ENCODE assay signal across 1 cellular context in the genomic region with DNA sequence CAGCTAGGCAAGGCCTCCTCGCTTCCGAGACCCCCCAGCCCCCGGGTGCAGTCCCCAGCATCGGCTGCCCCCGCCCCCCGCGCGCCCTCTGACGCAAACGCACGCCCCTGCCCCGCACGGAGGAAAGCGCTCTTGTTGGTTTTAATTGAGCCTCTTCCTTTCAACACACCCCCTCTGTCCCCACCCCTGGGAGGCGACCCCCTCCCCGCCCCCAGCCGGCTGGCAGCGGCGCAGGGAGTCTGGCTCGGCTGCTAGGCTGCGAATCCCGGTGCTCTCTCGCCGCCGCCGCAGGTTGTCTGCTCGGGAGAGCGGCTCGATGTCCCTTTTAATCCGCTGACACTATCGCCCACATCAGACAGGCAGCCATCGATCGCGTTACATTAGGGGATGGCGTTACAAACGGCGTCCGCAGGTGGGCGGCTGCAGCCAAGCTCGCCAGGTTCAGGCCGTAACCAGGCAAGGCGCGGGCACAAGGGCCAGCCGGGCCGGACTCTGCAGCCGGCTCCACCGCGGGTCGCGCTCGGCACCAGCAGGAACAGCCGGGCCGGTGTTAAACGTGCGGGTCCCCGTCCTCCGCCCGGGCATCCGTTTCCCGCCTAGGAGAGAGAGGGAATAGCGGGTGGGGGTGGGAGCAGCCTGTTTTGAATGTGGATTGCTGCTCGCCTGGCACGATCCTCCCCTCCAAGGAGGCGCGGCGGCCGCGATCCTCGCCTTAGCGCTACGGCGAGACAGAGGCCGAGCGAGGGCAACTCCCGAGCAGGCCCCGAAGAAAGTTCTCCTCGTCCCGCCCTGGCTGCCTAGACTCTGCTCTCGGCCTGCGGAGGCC.
TF ChIP-seq lines count a peak whose summit lies in the region.

No MANE protein-coding gene starts in this region.

TF ChIP-seq in HepG2, 621 proteins besides CTCF, POLR2A, EP300 and RAD21 (continued from another document and continues in another):
- TF ChIP-seq, protein P1, sequence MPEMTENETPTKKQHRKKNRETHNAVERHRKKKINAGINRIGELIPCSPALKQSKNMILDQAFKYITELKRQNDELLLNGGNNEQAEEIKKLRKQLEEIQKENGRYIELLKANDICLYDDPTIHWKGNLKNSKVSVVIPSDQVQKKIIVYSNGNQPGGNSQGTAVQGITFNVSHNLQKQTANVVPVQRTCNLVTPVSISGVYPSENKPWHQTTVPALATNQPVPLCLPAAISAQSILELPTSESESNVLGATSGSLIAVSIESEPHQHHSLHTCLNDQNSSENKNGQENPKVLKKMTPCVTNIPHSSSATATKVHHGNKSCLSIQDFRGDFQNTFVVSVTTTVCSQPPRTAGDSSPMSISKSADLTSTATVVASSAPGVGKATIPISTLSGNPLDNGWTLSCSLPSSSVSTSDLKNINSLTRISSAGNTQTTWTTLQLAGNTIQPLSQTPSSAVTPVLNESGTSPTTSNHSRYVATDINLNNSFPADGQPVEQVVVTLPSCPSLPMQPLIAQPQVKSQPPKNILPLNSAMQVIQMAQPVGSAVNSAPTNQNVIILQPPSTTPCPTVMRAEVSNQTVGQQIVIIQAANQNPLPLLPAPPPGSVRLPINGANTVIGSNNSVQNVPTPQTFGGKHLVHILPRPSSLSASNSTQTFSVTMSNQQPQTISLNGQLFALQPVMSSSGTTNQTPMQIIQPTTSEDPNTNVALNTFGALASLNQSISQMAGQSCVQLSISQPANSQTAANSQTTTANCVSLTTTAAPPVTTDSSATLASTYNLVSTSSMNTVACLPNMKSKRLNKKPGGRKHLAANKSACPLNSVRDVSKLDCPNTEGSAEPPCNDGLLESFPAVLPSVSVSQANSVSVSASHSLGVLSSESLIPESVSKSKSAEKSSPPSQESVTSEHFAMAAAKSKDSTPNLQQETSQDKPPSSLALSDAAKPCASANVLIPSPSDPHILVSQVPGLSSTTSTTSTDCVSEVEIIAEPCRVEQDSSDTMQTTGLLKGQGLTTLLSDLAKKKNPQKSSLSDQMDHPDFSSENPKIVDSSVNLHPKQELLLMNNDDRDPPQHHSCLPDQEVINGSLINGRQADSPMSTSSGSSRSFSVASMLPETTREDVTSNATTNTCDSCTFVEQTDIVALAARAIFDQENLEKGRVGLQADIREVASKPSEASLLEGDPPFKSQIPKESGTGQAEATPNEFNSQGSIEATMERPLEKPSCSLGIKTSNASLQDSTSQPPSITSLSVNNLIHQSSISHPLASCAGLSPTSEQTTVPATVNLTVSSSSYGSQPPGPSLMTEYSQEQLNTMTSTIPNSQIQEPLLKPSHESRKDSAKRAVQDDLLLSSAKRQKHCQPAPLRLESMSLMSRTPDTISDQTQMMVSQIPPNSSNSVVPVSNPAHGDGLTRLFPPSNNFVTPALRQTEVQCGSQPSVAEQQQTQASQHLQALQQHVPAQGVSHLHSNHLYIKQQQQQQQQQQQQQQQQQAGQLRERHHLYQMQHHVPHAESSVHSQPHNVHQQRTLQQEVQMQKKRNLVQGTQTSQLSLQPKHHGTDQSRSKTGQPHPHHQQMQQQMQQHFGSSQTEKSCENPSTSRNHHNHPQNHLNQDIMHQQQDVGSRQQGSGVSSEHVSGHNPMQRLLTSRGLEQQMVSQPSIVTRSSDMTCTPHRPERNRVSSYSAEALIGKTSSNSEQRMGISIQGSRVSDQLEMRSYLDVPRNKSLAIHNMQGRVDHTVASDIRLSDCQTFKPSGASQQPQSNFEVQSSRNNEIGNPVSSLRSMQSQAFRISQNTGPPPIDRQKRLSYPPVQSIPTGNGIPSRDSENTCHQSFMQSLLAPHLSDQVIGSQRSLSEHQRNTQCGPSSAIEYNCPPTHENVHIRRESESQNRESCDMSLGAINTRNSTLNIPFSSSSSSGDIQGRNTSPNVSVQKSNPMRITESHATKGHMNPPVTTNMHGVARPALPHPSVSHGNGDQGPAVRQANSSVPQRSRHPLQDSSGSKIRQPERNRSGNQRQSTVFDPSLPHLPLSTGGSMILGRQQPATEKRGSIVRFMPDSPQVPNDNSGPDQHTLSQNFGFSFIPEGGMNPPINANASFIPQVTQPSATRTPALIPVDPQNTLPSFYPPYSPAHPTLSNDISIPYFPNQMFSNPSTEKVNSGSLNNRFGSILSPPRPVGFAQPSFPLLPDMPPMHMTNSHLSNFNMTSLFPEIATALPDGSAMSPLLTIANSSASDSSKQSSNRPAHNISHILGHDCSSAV (CRISPR knock-in tag; IDR thresholded peaks at IDR 0.05; ENCODE audit: borderline replicate concordance) = no peak
- TF ChIP-seq, protein P2, sequence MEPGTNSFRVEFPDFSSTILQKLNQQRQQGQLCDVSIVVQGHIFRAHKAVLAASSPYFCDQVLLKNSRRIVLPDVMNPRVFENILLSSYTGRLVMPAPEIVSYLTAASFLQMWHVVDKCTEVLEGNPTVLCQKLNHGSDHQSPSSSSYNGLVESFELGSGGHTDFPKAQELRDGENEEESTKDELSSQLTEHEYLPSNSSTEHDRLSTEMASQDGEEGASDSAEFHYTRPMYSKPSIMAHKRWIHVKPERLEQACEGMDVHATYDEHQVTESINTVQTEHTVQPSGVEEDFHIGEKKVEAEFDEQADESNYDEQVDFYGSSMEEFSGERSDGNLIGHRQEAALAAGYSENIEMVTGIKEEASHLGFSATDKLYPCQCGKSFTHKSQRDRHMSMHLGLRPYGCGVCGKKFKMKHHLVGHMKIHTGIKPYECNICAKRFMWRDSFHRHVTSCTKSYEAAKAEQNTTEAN (CRISPR knock-in tag; conservative IDR thresholded peaks at IDR 0.05) = 0 out of 2 replicates have a peak, but pooled peaks have one; percentile 14
- TF ChIP-seq ZNF713 (CRISPR knock-in tag; IDR thresholded peaks at IDR 0.05) = no peak
- TF ChIP-seq MAF1 (CRISPR knock-in tag; IDR thresholded peaks at IDR 0.05; ENCODE audit: borderline replicate concordance) = no peak
- no peak for TF ChIP-seq NFIB (CRISPR knock-in tag; IDR thresholded peaks at IDR 0.05; ENCODE audit: borderline replicate concordance)
- TF ChIP-seq FOXK1 (CRISPR knock-in tag; IDR thresholded peaks at IDR 0.05; ENCODE audit: borderline replicate concordance, low read depth) = no peak
- TF ChIP-seq ZBTB7A (CRISPR knock-in tag; IDR thresholded peaks at IDR 0.05) = no peak
- no peak for TF ChIP-seq RXRB (CRISPR knock-in tag; IDR thresholded peaks at IDR 0.05; ENCODE audit: borderline replicate concordance)
- TF ChIP-seq MTA3 (CRISPR knock-in tag; IDR thresholded peaks at IDR 0.05) = no peak
- no peak for TF ChIP-seq GATA4 (IDR thresholded peaks at IDR 0.05; ENCODE audit: borderline replicate concordance, low read depth)
- TF ChIP-seq NR1H2 (CRISPR knock-in tag; IDR thresholded peaks at IDR 0.05; ENCODE audit: borderline replicate concordance, low read depth) = no peak
- TF ChIP-seq, protein P3, sequence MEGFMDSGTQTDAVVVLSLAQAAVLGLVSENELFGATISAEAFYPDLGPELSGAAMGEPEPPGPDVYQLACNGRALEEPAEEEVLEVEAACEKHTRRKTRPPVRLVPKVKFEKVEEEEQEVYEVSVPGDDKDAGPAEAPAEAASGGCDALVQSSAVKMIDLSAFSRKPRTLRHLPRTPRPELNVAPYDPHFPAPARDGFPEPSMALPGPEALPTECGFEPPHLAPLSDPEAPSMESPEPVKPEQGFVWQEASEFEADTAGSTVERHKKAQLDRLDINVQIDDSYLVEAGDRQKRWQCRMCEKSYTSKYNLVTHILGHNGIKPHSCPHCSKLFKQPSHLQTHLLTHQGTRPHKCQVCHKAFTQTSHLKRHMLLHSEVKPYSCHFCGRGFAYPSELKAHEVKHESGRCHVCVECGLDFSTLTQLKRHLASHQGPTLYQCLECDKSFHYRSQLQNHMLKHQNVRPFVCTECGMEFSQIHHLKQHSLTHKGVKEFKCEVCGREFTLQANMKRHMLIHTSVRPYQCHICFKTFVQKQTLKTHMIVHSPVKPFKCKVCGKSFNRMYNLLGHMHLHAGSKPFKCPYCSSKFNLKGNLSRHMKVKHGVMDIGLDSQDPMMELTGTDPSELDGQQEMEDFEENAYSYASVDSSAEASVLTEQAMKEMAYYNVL (CRISPR knock-in tag; IDR thresholded peaks at IDR 0.05; ENCODE audit: borderline replicate concordance) = no peak
- TF ChIP-seq PLRG1 (conservative IDR thresholded peaks at IDR 0.05) = no peak
- TF ChIP-seq ZNF678 (CRISPR knock-in tag; IDR thresholded peaks at IDR 0.05) = no peak; the same call in 1 of the 2 replicates
- TF ChIP-seq, protein P4, sequence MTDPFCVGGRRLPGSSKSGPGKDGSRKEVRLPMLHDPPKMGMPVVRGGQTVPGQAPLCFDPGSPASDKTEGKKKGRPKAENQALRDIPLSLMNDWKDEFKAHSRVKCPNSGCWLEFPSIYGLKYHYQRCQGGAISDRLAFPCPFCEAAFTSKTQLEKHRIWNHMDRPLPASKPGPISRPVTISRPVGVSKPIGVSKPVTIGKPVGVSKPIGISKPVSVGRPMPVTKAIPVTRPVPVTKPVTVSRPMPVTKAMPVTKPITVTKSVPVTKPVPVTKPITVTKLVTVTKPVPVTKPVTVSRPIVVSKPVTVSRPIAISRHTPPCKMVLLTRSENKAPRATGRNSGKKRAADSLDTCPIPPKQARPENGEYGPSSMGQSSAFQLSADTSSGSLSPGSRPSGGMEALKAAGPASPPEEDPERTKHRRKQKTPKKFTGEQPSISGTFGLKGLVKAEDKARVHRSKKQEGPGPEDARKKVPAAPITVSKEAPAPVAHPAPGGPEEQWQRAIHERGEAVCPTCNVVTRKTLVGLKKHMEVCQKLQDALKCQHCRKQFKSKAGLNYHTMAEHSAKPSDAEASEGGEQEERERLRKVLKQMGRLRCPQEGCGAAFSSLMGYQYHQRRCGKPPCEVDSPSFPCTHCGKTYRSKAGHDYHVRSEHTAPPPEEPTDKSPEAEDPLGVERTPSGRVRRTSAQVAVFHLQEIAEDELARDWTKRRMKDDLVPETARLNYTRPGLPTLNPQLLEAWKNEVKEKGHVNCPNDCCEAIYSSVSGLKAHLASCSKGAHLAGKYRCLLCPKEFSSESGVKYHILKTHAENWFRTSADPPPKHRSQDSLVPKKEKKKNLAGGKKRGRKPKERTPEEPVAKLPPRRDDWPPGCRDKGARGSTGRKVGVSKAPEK (CRISPR knock-in tag; IDR thresholded peaks at IDR 0.05; ENCODE audit: borderline replicate concordance) = peak; percentile 95
- TF ChIP-seq HCFC1 (IDR thresholded peaks at IDR 0.05; ENCODE audit: low read depth, low read length) = no peak
- TF ChIP-seq, protein P5, sequence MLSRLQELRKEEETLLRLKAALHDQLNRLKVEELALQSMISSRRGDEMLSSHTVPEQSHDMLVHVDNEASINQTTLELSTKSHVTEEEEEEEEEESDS (CRISPR knock-in tag; IDR thresholded peaks at IDR 0.05; ENCODE audit: borderline replicate concordance) = no peak; the same call in 1 of the 2 replicates
- TF ChIP-seq, protein P6, sequence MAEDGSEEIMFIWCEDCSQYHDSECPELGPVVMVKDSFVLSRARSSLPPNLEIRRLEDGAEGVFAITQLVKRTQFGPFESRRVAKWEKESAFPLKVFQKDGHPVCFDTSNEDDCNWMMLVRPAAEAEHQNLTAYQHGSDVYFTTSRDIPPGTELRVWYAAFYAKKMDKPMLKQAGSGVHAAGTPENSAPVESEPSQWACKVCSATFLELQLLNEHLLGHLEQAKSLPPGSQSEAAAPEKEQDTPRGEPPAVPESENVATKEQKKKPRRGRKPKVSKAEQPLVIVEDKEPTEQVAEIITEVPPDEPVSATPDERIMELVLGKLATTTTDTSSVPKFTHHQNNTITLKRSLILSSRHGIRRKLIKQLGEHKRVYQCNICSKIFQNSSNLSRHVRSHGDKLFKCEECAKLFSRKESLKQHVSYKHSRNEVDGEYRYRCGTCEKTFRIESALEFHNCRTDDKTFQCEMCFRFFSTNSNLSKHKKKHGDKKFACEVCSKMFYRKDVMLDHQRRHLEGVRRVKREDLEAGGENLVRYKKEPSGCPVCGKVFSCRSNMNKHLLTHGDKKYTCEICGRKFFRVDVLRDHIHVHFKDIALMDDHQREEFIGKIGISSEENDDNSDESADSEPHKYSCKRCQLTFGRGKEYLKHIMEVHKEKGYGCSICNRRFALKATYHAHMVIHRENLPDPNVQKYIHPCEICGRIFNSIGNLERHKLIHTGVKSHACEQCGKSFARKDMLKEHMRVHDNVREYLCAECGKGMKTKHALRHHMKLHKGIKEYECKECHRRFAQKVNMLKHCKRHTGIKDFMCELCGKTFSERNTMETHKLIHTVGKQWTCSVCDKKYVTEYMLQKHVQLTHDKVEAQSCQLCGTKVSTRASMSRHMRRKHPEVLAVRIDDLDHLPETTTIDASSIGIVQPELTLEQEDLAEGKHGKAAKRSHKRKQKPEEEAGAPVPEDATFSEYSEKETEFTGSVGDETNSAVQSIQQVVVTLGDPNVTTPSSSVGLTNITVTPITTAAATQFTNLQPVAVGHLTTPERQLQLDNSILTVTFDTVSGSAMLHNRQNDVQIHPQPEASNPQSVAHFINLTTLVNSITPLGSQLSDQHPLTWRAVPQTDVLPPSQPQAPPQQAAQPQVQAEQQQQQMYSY (CRISPR knock-in tag; IDR thresholded peaks at IDR 0.05) = no peak
- TF ChIP-seq, protein P7, sequence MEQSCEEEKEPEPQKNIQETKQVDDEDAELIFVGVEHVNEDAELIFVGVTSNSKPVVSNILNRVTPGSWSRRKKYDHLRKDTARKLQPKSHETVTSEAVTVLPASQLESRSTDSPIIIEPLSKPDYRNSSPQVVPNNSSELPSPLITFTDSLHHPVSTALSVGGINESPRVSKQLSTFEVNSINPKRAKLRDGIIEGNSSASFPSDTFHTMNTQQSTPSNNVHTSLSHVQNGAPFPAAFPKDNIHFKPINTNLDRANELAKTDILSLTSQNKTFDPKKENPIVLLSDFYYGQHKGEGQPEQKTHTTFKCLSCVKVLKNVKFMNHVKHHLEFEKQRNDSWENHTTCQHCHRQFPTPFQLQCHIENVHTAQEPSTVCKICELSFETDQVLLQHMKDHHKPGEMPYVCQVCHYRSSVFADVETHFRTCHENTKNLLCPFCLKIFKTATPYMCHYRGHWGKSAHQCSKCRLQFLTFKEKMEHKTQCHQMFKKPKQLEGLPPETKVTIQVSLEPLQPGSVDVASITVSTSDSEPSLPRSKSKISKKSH (CRISPR knock-in tag; IDR thresholded peaks at IDR 0.05; ENCODE audit: borderline replicate concordance) = 0 out of 2 replicates have a peak, but pooled peaks have one; percentile 36
- TF ChIP-seq RARA (CRISPR knock-in tag; IDR thresholded peaks at IDR 0.05) = no peak
- no peak for TF ChIP-seq ZNF557 (CRISPR knock-in tag; IDR thresholded peaks at IDR 0.05)
- TF ChIP-seq, protein P8, sequence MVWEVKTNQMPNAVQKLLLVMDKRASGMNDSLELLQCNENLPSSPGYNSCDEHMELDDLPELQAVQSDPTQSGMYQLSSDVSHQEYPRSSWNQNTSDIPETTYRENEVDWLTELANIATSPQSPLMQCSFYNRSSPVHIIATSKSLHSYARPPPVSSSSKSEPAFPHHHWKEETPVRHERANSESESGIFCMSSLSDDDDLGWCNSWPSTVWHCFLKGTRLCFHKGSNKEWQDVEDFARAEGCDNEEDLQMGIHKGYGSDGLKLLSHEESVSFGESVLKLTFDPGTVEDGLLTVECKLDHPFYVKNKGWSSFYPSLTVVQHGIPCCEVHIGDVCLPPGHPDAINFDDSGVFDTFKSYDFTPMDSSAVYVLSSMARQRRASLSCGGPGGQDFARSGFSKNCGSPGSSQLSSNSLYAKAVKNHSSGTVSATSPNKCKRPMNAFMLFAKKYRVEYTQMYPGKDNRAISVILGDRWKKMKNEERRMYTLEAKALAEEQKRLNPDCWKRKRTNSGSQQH (CRISPR knock-in tag; IDR thresholded peaks at IDR 0.05; ENCODE audit: low read depth) = no peak
- peak; percentile 58 for TF ChIP-seq JARID2 (CRISPR knock-in tag; IDR thresholded peaks at IDR 0.05; ENCODE audit: insufficient replicate concordance)
